Comparison of ENCODE assay signal across 23 cellular contexts in the genomic region with DNA sequence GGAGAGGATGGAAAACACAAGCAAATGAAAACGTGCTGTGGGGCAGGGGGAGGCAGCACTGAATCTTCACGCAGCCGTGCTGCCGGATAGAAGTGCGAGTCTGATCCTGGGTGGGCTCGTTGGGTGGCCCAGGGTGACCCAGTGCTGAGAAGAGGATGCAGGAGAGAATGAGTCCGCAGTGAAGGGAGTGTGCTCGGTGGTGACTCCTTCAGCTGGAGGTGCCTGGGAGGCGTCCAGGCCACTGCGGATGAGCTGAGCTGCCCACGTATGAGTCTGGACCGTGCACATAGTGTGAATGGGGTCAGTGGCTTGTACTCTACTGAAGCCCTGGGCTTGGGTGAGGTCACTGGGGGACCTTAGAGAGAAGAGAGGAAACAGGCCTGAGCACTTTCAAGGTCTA.
"Had no signal": no experiment of that assay in that cellular context is flagged by ENCODE, and none has a peak within 500 bp of the region (broad histone marks: within the 10 kb centered on the region; RNA-seq: fewer than 3 reads in every experiment).

No MANE protein-coding gene starts in this region.

- H3K27me3 ChIP-seq: Peyer's patch, SJSA1 had no signal

- H3K27ac ChIP-seq: PC-9, Peyer's patch, SJSA1, SK-N-MC had no signal

- DNase-seq: KBM-7, MV-4-11, NCI-H1048, NCI-H1105 treated with DMSO at 0.1 percent for 48 hours, NCI-H1417 treated with DMSO at 0.1 percent for 48 hours, NCI-H146, NCI-H1694 treated with DMSO at 0.1 percent for 48 hours, NCI-H1930, NCI-H2081, NCI-H2107, NCI-H226, NCI-H446, NCI-H510A, NCI-H524 treated with DMSO at 0.1 percent for 48 hours, NCI-H69, NCI-H774, OCI-M1, PC-9, Peyer's patch, SIG-M5 had no signal

- H3K9me3 ChIP-seq: Peyer's patch had no signal

- H3K36me3 ChIP-seq: Peyer's patch, SJSA1 had no signal

- H3K4me3 ChIP-seq: PC-9, Peyer's patch, SJSA1, SK-N-MC had no signal

- ATAC-seq: Right ventricle myocardium inferior had no signal

- H3K4me1 ChIP-seq: Peyer's patch, SJSA1 had no signal

- H3K4me2 ChIP-seq: PC-9 had no signal

- H2AFZ ChIP-seq: PC-9 had no signal
